ENCODE assay signal across 2 cellular contexts in the genomic region with DNA sequence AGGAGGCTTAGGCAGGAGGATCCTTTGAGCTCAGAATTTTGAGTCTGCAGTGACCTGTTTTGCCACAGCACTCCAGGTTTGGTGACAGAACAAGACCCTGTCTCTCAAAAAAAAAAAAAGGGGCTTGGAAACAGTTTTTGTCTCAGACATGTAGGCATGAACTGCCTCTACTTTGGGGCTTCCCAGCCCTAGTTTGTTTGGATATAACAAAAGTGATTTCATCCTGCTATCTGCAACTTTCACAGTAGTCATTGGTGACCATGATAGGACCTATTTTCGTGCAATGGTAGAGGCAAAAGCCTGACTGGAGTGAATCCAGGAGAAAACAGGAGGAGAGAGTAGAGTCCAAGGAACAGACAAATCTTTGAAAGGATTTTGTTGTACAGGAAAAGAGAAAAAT.
TF ChIP-seq lines count a peak whose summit lies in the region.

No MANE protein-coding gene starts in this region.

TF ChIP-seq in K562, 482 proteins besides CTCF, POLR2A, EP300 and RAD21:
- TF ChIP-seq, protein P1, sequence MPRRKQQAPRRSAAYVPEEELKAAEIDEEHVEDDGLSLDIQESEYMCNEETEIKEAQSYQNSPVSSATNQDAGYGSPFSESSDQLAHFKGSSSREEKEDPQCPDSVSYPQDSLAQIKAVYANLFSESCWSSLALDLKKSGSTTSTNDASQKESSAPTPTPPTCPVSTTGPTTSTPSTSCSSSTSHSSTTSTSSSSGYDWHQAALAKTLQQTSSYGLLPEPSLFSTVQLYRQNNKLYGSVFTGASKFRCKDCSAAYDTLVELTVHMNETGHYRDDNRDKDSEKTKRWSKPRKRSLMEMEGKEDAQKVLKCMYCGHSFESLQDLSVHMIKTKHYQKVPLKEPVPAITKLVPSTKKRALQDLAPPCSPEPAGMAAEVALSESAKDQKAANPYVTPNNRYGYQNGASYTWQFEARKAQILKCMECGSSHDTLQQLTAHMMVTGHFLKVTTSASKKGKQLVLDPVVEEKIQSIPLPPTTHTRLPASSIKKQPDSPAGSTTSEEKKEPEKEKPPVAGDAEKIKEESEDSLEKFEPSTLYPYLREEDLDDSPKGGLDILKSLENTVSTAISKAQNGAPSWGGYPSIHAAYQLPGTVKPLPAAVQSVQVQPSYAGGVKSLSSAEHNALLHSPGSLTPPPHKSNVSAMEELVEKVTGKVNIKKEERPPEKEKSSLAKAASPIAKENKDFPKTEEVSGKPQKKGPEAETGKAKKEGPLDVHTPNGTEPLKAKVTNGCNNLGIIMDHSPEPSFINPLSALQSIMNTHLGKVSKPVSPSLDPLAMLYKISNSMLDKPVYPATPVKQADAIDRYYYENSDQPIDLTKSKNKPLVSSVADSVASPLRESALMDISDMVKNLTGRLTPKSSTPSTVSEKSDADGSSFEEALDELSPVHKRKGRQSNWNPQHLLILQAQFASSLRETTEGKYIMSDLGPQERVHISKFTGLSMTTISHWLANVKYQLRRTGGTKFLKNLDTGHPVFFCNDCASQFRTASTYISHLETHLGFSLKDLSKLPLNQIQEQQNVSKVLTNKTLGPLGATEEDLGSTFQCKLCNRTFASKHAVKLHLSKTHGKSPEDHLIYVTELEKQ (CRISPR knock-in tag; IDR thresholded peaks at IDR 0.05) = no peak
- TF ChIP-seq SMAD4 (CRISPR knock-in tag; conservative IDR thresholded peaks at IDR 0.05) = no peak; the same call in 1 of the 2 replicates
- no peak for TF ChIP-seq ZNF639 (CRISPR knock-in tag; conservative IDR thresholded peaks at IDR 0.05 in 1 of 2, IDR thresholded peaks at IDR 0.05 in 1 of 2)
- TF ChIP-seq, protein P2, sequence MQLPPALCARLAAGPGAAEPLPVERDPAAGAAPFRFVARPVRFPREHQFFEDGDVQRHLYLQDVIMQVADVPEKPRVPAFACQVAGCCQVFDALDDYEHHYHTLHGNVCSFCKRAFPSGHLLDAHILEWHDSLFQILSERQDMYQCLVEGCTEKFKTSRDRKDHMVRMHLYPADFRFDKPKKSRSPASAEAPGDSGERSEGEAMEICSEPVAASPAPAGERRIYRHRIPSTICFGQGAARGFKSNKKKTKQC (CRISPR knock-in tag; IDR thresholded peaks at IDR 0.05) = no peak
- TF ChIP-seq MAZ (CRISPR knock-in tag; conservative IDR thresholded peaks at IDR 0.05 in 1 of 2, IDR thresholded peaks at IDR 0.05 in 1 of 2) = no peak
- no peak for TF ChIP-seq STAT5B (CRISPR knock-in tag; IDR thresholded peaks at IDR 0.05)
- TF ChIP-seq KAT8 (IDR thresholded peaks at IDR 0.05; ENCODE audit: low read depth) = no peak
- TF ChIP-seq ZNF589 (CRISPR knock-in tag; IDR thresholded peaks at IDR 0.05; ENCODE audit: low read depth) = peak; percentile 40; the same call in 1 of the 2 replicates
- peak; percentile 44 for TF ChIP-seq POLR3A (IDR thresholded peaks at IDR 0.05; ENCODE audit: borderline replicate concordance, extremely low read depth, insufficient read depth, insufficient read length)
- TF ChIP-seq SAFB (IDR thresholded peaks at IDR 0.05; ENCODE audit: borderline replicate concordance, low read depth, low read length) = no peak
- no peak for TF ChIP-seq NELFE (IDR thresholded peaks at IDR 0.05; ENCODE audit: insufficient read depth, insufficient read length)
- no peak for TF ChIP-seq ZNF24 (IDR thresholded peaks at IDR 0.05)
- TF ChIP-seq ZNF717 (CRISPR knock-in tag; IDR thresholded peaks at IDR 0.05) = no peak
- 0 out of 2 replicates have a peak, but pooled peaks have one; percentile 4 for TF ChIP-seq ATF7 (IDR thresholded peaks at IDR 0.05)
- no peak for TF ChIP-seq TAL1 (IDR thresholded peaks at IDR 0.05)
- TF ChIP-seq, protein P3, sequence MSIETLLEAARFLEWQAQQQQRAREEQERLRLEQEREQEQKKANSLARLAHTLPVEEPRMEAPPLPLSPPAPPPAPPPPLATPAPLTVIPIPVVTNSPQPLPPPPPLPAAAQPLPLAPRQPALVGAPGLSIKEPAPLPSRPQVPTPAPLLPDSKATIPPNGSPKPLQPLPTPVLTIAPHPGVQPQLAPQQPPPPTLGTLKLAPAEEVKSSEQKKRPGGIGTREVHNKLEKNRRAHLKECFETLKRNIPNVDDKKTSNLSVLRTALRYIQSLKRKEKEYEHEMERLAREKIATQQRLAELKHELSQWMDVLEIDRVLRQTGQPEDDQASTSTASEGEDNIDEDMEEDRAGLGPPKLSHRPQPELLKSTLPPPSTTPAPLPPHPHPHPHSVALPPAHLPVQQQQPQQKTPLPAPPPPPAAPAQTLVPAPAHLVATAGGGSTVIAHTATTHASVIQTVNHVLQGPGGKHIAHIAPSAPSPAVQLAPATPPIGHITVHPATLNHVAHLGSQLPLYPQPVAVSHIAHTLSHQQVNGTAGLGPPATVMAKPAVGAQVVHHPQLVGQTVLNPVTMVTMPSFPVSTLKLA (conservative IDR thresholded peaks at IDR 0.05) = no peak
- TF ChIP-seq KLF10 (CRISPR knock-in tag; IDR thresholded peaks at IDR 0.05) = no peak
- no peak for TF ChIP-seq U2AF1 (optimal IDR thresholded peaks at IDR 0.05; ENCODE audit: low read depth, low read length)
- TF ChIP-seq ZNF354B (CRISPR knock-in tag; IDR thresholded peaks at IDR 0.05) = no peak
- TF ChIP-seq KLF1 (tag; IDR thresholded peaks at IDR 0.05) = no peak
- no peak for TF ChIP-seq PML (IDR thresholded peaks at IDR 0.05; ENCODE audit: low read length)

TF ChIP-seq in liver, 16 proteins besides CTCF, POLR2A, EP300 and RAD21:
- TF ChIP-seq, protein P4, sequence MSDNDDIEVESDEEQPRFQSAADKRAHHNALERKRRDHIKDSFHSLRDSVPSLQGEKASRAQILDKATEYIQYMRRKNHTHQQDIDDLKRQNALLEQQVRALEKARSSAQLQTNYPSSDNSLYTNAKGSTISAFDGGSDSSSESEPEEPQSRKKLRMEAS (IDR thresholded peaks at IDR 0.05) = no peak
- TF ChIP-seq GABPA (IDR thresholded peaks at IDR 0.05 in 1 of 2, conservative IDR thresholded peaks at IDR 0.05 in 1 of 2) = no peak
- no peak for TF ChIP-seq SP1 (IDR thresholded peaks at IDR 0.05)
- no peak for TF ChIP-seq RXRA (IDR thresholded peaks at IDR 0.05)
- TF ChIP-seq NR2F2 (IDR thresholded peaks at IDR 0.05) = no peak
- TF ChIP-seq HNF4A (conservative IDR thresholded peaks at IDR 0.05) = no peak
- TF ChIP-seq EGR1 (IDR thresholded peaks at IDR 0.05; ENCODE audit: low read depth in 2 of 2) = no peak
- TF ChIP-seq, protein P5, sequence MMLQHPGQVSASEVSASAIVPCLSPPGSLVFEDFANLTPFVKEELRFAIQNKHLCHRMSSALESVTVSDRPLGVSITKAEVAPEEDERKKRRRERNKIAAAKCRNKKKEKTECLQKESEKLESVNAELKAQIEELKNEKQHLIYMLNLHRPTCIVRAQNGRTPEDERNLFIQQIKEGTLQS (IDR thresholded peaks at IDR 0.05) = no peak
- TF ChIP-seq, protein P6, sequence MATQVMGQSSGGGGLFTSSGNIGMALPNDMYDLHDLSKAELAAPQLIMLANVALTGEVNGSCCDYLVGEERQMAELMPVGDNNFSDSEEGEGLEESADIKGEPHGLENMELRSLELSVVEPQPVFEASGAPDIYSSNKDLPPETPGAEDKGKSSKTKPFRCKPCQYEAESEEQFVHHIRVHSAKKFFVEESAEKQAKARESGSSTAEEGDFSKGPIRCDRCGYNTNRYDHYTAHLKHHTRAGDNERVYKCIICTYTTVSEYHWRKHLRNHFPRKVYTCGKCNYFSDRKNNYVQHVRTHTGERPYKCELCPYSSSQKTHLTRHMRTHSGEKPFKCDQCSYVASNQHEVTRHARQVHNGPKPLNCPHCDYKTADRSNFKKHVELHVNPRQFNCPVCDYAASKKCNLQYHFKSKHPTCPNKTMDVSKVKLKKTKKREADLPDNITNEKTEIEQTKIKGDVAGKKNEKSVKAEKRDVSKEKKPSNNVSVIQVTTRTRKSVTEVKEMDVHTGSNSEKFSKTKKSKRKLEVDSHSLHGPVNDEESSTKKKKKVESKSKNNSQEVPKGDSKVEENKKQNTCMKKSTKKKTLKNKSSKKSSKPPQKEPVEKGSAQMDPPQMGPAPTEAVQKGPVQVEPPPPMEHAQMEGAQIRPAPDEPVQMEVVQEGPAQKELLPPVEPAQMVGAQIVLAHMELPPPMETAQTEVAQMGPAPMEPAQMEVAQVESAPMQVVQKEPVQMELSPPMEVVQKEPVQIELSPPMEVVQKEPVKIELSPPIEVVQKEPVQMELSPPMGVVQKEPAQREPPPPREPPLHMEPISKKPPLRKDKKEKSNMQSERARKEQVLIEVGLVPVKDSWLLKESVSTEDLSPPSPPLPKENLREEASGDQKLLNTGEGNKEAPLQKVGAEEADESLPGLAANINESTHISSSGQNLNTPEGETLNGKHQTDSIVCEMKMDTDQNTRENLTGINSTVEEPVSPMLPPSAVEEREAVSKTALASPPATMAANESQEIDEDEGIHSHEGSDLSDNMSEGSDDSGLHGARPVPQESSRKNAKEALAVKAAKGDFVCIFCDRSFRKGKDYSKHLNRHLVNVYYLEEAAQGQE (IDR thresholded peaks at IDR 0.05) = no peak
- no peak for TF ChIP-seq YY1 (IDR thresholded peaks at IDR 0.05)
- TF ChIP-seq FOXA1 (IDR thresholded peaks at IDR 0.05) = no peak
- TF ChIP-seq ZBTB33 (IDR thresholded peaks at IDR 0.05) = no peak
- no peak for TF ChIP-seq TAF1 (conservative IDR thresholded peaks at IDR 0.05)
- no peak for TF ChIP-seq HNF4G (IDR thresholded peaks at IDR 0.05)
- no peak for TF ChIP-seq FOXA2 (IDR thresholded peaks at IDR 0.05)
- no peak for TF ChIP-seq JUND (IDR thresholded peaks at IDR 0.05)
